12 cellular contexts compared by ENCODE assay signal in genomic region chr13:97113231-97114001, GRCh38.
DNase-seq lines count a peak whose midpoint lies in the region; ATAC-seq and TF ChIP-seq lines count a peak whose summit lies in the region.
"Had no signal": no experiment of that assay in that cellular context is flagged by ENCODE, and none has a peak within 500 bp of the region (broad histone marks: within the 10 kb centered on the region; RNA-seq: fewer than 3 reads in every experiment).

No MANE protein-coding gene starts in this region.

- intact Hi-C loops in esophagus squamous epithelium (cut with DNase I): no loop called here

- no peaks in the 10 kb centered on the region for H3K9me3 ChIP-seq in esophagus squamous epithelium
- H3K9me3 ChIP-seq: breast epithelium, spleen had no signal

- H3K27me3 ChIP-seq in esophagus squamous epithelium (no peaks in the 10 kb centered on the region), rectal smooth muscle tissue (ENCODE audit: control insufficient read depth, insufficient read depth, low read length) (no peaks in the 10 kb centered on the region)
- H3K27me3 ChIP-seq: breast epithelium, foreskin keratinocyte had no signal

- H3K4me3 ChIP-seq in esophagus squamous epithelium (no peak overlapping the region), rectal smooth muscle tissue (ENCODE audit: low read length) (peak overlapping the region; percentile 9)
- H3K4me3 ChIP-seq: breast epithelium, spleen had no signal

- TF ChIP-seq CTCF in esophagus squamous epithelium (IDR thresholded peaks at IDR 0.05): no peak

- H3K9ac ChIP-seq in rectal smooth muscle tissue (ENCODE audit: low read length): no peak overlapping the region

- H3K4me1 ChIP-seq in esophagus squamous epithelium (peaks cover 0 to 84% (median 40%) of the 10 kb centered on the region in 3 donors), rectal smooth muscle tissue (ENCODE audit: control insufficient read depth, insufficient read depth, low read length) (peaks cover 61% of the 10 kb centered on the region)
- H3K4me1 ChIP-seq: breast epithelium, foreskin keratinocyte had no signal

- H3K27ac ChIP-seq in esophagus squamous epithelium (peak overlapping the region in 3 of 4 donors; percentile 73 to 82 (median 82)), rectal smooth muscle tissue (ENCODE audit: low read depth, low read length) (peak overlapping the region; percentile 92)
- H3K27ac ChIP-seq: foreskin keratinocyte, spleen had no signal

- peak; percentile 54 for DNase-seq in NCI-H1092 treated with DMSO at 0.1 percent for 48 hours (lab: John Stamatoyannopoulos, UW)
- DNase-seq in NCI-H748 treated with DMSO at 0.1 percent for 48 hours (lab: John Stamatoyannopoulos, UW): peak; percentile 82
- DNase-seq in esophagus squamous epithelium (lab: John Stamatoyannopoulos, UW): no peak
- no peak for DNase-seq in stimulated activated CD4-positive, alpha-beta T cell treated with anti-CD3 and anti-CD28 coated beads, Interleukin-2, amount 100 ng/mL, for 48 hours
- no peak for DNase-seq in effector CD4-positive, alpha-beta T cell
- DNase-seq: activated CD8-positive, alpha-beta memory T cell treated with anti-CD3 and anti-CD28 coated beads, Interleukin-2, amount 50 U/mL, for 4 hours; foreskin keratinocyte; spleen had no signal

- ATAC-seq in GM19395 (IDR thresholded peaks at IDR 0.05; ENCODE audit: unreplicated experiment): no peak
- ATAC-seq in HG03097 (IDR thresholded peaks at IDR 0.05; ENCODE audit: low FRiP score, unreplicated experiment): no peak
- ATAC-seq: foreskin keratinocyte had no signal

- WGBS in esophagus squamous epithelium, 2 donors: 52 to 56% methylated on average over 6 of the region's 7 CpGs

- H3K36me3 ChIP-seq in esophagus squamous epithelium (no peaks in the 10 kb centered on the region), rectal smooth muscle tissue (ENCODE audit: control insufficient read depth, insufficient read depth, low read length) (no peaks in the 10 kb centered on the region)
- H3K36me3 ChIP-seq: breast epithelium, spleen had no signal

- TF ChIP-seq POLR2A in esophagus squamous epithelium (IDR thresholded peaks at IDR 0.05): no peak

Comparison
In these comparisons a context has a peak if more than half of its experiments do, and no peak if none do; other contexts are left out.
1. DNase-seq: peak in NCI-H1092 treated with DMSO at 0.1 percent for 48 hours (single experiment) and NCI-H748 treated with DMSO at 0.1 percent for 48 hours (single experiment); none in esophagus squamous epithelium (single experiment), stimulated activated CD4-positive, alpha-beta T cell treated with anti-CD3 and anti-CD28 coated beads, Interleukin-2, amount 100 ng/mL, for 48 hours (0 of 2) and effector CD4-positive, alpha-beta T cell (single experiment).